1 cellular context compared by ENCODE assay signal in the genomic region with DNA sequence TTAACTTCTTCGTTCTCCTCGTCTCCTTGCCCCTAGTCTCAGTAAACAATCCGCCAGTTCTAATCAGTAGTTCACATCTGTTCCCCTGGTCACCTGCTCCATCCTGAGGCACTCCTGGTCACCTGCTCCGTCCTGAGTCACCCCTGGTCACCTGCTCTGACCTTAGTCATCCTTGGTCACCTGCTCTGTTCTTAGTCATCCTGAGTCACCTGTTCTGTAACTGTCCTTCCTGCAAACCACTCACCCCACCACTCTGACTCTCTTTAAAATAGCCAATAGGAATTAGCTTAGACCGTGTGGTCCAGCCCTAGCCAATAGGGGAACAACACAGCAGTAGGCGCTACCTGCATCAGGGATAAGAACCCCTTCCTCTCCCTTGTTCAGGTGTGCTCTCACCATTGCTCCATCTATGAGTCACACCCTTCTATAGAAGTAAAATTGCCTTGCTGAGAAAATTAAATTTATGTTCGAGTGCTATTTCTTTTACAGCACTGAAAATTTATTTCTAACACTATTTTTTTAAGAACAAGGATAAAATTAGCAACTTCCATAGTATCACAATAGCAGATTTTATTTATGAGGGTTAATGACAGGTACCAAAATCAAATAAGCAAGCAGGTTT.
TF ChIP-seq lines count a peak whose summit lies in the region.
"Not testable (repeated sequence)": the region's sequence is repeated elsewhere in the genome, so short reads cannot be mapped to it uniquely, and the experiment has no call there.

No MANE protein-coding gene starts in this region.

TF ChIP-seq in K562, 482 proteins besides CTCF, POLR2A, EP300 and RAD21 (continued from another document):
- TF ChIP-seq, protein P1, sequence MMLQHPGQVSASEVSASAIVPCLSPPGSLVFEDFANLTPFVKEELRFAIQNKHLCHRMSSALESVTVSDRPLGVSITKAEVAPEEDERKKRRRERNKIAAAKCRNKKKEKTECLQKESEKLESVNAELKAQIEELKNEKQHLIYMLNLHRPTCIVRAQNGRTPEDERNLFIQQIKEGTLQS (IDR thresholded peaks at IDR 0.05) = peak; percentile 52
- TF ChIP-seq, protein P1 (CRISPR knock-in tag; conservative IDR thresholded peaks at IDR 0.05) = not testable (repeated sequence)
- TF ChIP-seq MYBL2 (IDR thresholded peaks at IDR 0.05; ENCODE audit: low read depth) (0 out of 2 replicates have a peak, but pooled peaks have one; percentile 30), FOSL1 (tag; conservative IDR thresholded peaks at IDR 0.05) (peak; percentile 86), RAD51 (IDR thresholded peaks at IDR 0.05; ENCODE audit: borderline replicate concordance, low read depth) (0 out of 2 replicates have a peak, but pooled peaks have one; percentile 28), TRIM24 (IDR thresholded peaks at IDR 0.05) (peak in 1 of 2 experiments; percentile 61; a peak in 1 of 4 replicates)
- not testable (repeated sequence) for TF ChIP-seq MYBL2 (CRISPR knock-in tag; IDR thresholded peaks at IDR 0.05; ENCODE audit: borderline replicate concordance)
- TF ChIP-seq, protein P2, sequence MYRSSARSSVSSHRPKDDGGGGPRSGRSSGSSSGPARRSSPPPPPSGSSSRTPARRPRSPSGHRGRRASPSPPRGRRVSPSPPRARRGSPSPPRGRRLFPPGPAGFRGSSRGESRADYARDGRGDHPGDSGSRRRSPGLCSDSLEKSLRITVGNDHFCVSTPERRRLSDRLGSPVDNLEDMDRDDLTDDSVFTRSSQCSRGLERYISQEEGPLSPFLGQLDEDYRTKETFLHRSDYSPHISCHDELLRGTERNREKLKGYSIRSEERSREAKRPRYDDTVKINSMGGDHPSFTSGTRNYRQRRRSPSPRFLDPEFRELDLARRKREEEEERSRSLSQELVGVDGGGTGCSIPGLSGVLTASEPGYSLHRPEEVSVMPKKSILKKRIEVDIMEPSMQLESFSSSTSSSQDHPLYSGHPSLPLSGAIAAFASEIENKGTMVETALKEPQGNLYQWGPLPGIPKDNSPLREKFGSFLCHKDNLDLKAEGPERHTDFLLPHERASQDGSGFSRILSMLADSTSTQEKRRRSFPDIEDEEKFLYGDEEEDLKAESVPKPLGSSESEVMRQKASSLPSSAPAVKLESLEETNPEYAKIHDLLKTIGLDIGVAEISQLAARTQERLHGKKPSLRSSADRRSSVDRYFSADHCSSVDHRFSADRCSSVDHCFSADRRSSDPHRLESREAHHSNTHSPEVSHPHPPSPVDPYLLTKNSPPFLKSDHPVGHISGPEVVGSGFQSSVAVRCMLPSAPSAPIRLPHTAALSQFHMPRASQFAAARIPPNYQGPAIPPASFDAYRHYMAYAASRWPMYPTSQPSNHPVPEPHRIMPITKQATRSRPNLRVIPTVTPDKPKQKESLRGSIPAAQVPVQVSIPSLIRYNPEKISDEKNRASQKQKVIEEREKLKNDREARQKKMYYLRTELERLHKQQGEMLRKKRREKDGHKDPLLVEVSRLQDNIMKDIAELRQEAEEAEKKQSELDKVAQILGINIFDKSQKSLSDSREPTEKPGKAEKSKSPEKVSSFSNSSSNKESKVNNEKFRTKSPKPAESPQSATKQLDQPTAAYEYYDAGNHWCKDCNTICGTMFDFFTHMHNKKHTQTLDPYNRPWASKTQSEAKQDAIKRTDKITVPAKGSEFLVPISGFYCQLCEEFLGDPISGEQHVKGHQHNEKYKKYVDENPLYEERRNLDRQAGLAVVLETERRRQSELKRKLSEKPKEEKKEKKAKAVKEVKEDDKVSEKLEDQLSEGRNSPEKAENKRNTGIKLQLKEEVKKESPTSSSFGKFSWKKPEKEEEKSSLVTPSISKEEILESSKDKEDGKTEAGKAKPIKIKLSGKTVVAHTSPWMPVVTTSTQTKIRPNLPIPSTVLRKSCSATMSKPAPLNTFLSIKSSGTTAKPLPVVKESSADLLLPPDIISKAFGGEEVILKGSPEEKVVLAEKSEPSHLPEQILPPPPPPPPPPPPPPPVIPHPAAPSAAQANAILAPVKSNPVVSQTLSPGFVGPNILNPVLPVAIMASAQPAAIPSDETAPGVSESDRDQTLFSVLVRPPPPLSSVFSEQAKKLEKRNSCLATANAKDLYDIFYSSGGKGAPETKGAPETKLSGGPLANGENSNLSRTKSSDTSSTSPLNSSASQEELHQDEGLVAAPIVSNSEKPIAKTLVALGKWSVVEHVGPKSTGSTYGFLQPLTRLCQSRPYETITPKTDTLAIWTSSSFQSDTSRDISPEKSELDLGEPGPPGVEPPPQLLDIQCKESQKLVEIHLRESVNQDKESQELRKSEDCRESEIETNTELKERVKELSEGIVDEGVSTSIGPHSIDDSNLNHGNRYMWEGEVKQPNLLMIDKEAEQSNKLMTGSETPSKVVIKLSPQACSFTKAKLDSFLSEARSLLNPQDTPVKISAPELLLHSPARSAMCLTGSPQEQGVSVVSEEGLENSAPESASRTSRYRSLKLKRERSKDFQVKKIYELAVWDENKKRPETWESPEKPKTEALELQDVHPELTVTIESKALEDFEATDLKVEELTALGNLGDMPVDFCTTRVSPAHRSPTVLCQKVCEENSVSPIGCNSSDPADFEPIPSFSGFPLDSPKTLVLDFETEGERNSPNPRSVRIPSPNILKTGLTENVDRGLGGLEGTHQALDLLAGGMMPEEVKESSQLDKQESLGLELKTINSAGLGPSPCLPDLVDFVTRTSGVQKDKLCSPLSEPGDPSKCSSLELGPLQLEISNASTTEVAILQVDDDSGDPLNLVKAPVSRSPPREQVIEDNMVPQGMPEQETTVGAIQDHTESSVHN (IDR thresholded peaks at IDR 0.05; ENCODE audit: borderline replicate concordance in 1 of 2, low read depth in 1 of 2) = 0 out of 4 replicates have a peak, but pooled peaks of 1 of the 2 experiments have one; percentile 39
